ENCODE assay signal across 1 cellular context in the genomic region with DNA sequence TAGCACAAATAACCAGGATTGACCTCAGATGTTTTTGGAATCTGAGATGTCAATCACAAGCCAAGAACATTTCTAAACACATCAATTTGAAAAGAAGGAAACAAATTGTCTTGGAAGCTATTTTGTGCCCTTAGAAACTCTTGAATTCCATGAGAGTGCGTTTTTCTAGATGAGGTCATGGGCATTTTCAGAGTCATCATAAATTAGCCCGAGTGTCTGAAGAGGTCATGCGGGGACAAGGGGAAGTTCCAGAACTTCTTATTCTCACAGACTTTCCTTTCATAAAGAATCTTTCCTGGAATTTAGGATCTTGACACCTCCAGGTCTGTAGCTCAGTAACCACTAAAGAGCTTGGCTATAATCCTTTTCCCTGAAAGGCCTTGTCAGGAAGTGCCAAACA.
TF ChIP-seq lines count a peak whose summit lies in the region.

No MANE protein-coding gene starts in this region.

TF ChIP-seq in K562, 482 proteins besides CTCF, POLR2A, EP300 and RAD21 (continued from another document and continues in another):
- TF ChIP-seq, protein P1, sequence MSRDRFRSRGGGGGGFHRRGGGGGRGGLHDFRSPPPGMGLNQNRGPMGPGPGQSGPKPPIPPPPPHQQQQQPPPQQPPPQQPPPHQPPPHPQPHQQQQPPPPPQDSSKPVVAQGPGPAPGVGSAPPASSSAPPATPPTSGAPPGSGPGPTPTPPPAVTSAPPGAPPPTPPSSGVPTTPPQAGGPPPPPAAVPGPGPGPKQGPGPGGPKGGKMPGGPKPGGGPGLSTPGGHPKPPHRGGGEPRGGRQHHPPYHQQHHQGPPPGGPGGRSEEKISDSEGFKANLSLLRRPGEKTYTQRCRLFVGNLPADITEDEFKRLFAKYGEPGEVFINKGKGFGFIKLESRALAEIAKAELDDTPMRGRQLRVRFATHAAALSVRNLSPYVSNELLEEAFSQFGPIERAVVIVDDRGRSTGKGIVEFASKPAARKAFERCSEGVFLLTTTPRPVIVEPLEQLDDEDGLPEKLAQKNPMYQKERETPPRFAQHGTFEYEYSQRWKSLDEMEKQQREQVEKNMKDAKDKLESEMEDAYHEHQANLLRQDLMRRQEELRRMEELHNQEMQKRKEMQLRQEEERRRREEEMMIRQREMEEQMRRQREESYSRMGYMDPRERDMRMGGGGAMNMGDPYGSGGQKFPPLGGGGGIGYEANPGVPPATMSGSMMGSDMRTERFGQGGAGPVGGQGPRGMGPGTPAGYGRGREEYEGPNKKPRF (IDR thresholded peaks at IDR 0.05; ENCODE audit: low read depth, low read length), result no peak
- TF ChIP-seq ZBED1 (IDR thresholded peaks at IDR 0.05) (no peak), SMARCA4 (IDR thresholded peaks at IDR 0.05) (peak; percentile 71; the same call in 1 of the 2 replicates), ZBTB7A (IDR thresholded peaks at IDR 0.05; ENCODE audit: borderline replicate concordance, control insufficient read depth, low read depth, low read length) (no peak), ASH1L (IDR thresholded peaks at IDR 0.05; ENCODE audit: borderline replicate concordance, low read depth, partially characterized antibody) (no peak), BRCA1 (IDR thresholded peaks at IDR 0.05) (no peak), BRCA1 (CRISPR knock-in tag; IDR thresholded peaks at IDR 0.05) (no peak), CXXC5 (CRISPR knock-in tag; IDR thresholded peaks at IDR 0.05) (peak; percentile 52), XRCC4 (IDR thresholded peaks at IDR 0.05; ENCODE audit: extremely low read depth, insufficient read depth, insufficient read length) (no peak), TEAD2 (tag; IDR thresholded peaks at IDR 0.05) (peak; percentile 48; the same call in 1 of the 2 replicates), MAFF (IDR thresholded peaks at IDR 0.05; ENCODE audit: low read length) (peak; percentile 64; the same call in 1 of the 2 replicates), ZNF184 (CRISPR knock-in tag; IDR thresholded peaks at IDR 0.05) (no peak), YBX1 (IDR thresholded peaks at IDR 0.05) (no peak), SMARCC2 (IDR thresholded peaks at IDR 0.05; ENCODE audit: low read depth) (peak; percentile 40; the same call in 1 of the 2 replicates), DPF2 (IDR thresholded peaks at IDR 0.05) (peak; percentile 72; the same call in 1 of the 2 replicates), ZNF551 (CRISPR knock-in tag; IDR thresholded peaks at IDR 0.05) (no peak), ZNF586 (CRISPR knock-in tag; conservative IDR thresholded peaks at IDR 0.05) (no peak), NFXL1 (CRISPR knock-in tag; IDR thresholded peaks at IDR 0.05) (no peak), MAFG (tag; conservative IDR thresholded peaks at IDR 0.05) (peak; percentile 93), RCOR1 (IDR thresholded peaks at IDR 0.05; ENCODE audit: borderline replicate concordance in 1 of 2, low read depth in 2 of 2, low read length in 2 of 2) (peak in 1 of 2 experiments; percentile 42; a peak in 1 of 4 replicates), TAF1 (IDR thresholded peaks at IDR 0.05; ENCODE audit: control insufficient read depth, extremely low read depth, insufficient read depth, low read length, severe bottlenecking) (no peak), ZNF24 (IDR thresholded peaks at IDR 0.05) (no peak), ZNF175 (CRISPR knock-in tag; IDR thresholded peaks at IDR 0.05; ENCODE audit: low read depth) (no peak), PRMT5 (CRISPR knock-in tag; IDR thresholded peaks at IDR 0.05) (no peak), GABPA (tag; conservative IDR thresholded peaks at IDR 0.05; ENCODE audit: low read depth) (no peak), JUN (IDR thresholded peaks at IDR 0.05; ENCODE audit: borderline replicate concordance, low read depth, low read length) (peak; percentile 82), JUN (CRISPR knock-in tag; IDR thresholded peaks at IDR 0.05; ENCODE audit: borderline replicate concordance) (no peak), ZNF316 (IDR thresholded peaks at IDR 0.05) (peak; percentile 93), MEIS2 (IDR thresholded peaks at IDR 0.05; ENCODE audit: partially characterized antibody) (peak; percentile 98), MTA1 (IDR thresholded peaks at IDR 0.05; ENCODE audit: borderline replicate concordance) (no peak), HOXB6 (CRISPR knock-in tag; IDR thresholded peaks at IDR 0.05; ENCODE audit: borderline replicate concordance) (no peak), BRF1 (IDR thresholded peaks at IDR 0.05; ENCODE audit: borderline replicate concordance, extremely low read depth, insufficient read length) (no peak), ZNF707 (CRISPR knock-in tag; conservative IDR thresholded peaks at IDR 0.05) (no peak), TAL1 (IDR thresholded peaks at IDR 0.05) (no peak), HNRNPL (IDR thresholded peaks at IDR 0.05; ENCODE audit: low read depth, low read length) (no peak), KLF1 (tag; IDR thresholded peaks at IDR 0.05) (no peak), POLR3G (IDR thresholded peaks at IDR 0.05; ENCODE audit: extremely low read depth, insufficient read length, insufficient replicate concordance) (no peak), NONO (IDR thresholded peaks at IDR 0.05; ENCODE audit: low read depth in 2 of 2, low read length in 1 of 2) (no peak), SUPT5H (IDR thresholded peaks at IDR 0.05) (no peak)
- TF ChIP-seq, protein P2, sequence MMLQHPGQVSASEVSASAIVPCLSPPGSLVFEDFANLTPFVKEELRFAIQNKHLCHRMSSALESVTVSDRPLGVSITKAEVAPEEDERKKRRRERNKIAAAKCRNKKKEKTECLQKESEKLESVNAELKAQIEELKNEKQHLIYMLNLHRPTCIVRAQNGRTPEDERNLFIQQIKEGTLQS (IDR thresholded peaks at IDR 0.05), result peak; percentile 89
- TF ChIP-seq, protein P2 (CRISPR knock-in tag; conservative IDR thresholded peaks at IDR 0.05), result no peak
- TF ChIP-seq, protein P3, sequence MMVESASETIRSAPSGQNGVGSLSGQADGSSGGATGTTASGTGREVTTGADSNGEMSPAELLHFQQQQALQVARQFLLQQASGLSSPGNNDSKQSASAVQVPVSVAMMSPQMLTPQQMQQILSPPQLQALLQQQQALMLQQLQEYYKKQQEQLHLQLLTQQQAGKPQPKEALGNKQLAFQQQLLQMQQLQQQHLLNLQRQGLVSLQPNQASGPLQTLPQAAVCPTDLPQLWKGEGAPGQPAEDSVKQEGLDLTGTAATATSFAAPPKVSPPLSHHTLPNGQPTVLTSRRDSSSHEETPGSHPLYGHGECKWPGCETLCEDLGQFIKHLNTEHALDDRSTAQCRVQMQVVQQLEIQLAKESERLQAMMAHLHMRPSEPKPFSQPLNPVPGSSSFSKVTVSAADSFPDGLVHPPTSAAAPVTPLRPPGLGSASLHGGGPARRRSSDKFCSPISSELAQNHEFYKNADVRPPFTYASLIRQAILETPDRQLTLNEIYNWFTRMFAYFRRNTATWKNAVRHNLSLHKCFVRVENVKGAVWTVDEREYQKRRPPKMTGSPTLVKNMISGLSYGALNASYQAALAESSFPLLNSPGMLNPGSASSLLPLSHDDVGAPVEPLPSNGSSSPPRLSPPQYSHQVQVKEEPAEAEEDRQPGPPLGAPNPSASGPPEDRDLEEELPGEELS (CRISPR knock-in tag; IDR thresholded peaks at IDR 0.05; ENCODE audit: borderline replicate concordance), result no peak
- TF ChIP-seq, protein P4, sequence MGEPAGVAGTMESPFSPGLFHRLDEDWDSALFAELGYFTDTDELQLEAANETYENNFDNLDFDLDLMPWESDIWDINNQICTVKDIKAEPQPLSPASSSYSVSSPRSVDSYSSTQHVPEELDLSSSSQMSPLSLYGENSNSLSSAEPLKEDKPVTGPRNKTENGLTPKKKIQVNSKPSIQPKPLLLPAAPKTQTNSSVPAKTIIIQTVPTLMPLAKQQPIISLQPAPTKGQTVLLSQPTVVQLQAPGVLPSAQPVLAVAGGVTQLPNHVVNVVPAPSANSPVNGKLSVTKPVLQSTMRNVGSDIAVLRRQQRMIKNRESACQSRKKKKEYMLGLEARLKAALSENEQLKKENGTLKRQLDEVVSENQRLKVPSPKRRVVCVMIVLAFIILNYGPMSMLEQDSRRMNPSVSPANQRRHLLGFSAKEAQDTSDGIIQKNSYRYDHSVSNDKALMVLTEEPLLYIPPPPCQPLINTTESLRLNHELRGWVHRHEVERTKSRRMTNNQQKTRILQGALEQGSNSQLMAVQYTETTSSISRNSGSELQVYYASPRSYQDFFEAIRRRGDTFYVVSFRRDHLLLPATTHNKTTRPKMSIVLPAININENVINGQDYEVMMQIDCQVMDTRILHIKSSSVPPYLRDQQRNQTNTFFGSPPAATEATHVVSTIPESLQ (CRISPR knock-in tag; IDR thresholded peaks at IDR 0.05), result no peak
- TF ChIP-seq, protein P5, sequence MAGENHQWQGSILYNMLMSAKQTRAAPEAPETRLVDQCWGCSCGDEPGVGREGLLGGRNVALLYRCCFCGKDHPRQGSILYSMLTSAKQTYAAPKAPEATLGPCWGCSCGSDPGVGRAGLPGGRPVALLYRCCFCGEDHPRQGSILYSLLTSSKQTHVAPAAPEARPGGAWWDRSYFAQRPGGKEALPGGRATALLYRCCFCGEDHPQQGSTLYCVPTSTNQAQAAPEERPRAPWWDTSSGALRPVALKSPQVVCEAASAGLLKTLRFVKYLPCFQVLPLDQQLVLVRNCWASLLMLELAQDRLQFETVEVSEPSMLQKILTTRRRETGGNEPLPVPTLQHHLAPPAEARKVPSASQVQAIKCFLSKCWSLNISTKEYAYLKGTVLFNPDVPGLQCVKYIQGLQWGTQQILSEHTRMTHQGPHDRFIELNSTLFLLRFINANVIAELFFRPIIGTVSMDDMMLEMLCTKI (IDR thresholded peaks at IDR 0.05; ENCODE audit: partially characterized antibody), result no peak
- TF ChIP-seq, protein P6, sequence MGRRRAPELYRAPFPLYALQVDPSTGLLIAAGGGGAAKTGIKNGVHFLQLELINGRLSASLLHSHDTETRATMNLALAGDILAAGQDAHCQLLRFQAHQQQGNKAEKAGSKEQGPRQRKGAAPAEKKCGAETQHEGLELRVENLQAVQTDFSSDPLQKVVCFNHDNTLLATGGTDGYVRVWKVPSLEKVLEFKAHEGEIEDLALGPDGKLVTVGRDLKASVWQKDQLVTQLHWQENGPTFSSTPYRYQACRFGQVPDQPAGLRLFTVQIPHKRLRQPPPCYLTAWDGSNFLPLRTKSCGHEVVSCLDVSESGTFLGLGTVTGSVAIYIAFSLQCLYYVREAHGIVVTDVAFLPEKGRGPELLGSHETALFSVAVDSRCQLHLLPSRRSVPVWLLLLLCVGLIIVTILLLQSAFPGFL (CRISPR knock-in tag; IDR thresholded peaks at IDR 0.05), result no peak
- TF ChIP-seq, protein P7, sequence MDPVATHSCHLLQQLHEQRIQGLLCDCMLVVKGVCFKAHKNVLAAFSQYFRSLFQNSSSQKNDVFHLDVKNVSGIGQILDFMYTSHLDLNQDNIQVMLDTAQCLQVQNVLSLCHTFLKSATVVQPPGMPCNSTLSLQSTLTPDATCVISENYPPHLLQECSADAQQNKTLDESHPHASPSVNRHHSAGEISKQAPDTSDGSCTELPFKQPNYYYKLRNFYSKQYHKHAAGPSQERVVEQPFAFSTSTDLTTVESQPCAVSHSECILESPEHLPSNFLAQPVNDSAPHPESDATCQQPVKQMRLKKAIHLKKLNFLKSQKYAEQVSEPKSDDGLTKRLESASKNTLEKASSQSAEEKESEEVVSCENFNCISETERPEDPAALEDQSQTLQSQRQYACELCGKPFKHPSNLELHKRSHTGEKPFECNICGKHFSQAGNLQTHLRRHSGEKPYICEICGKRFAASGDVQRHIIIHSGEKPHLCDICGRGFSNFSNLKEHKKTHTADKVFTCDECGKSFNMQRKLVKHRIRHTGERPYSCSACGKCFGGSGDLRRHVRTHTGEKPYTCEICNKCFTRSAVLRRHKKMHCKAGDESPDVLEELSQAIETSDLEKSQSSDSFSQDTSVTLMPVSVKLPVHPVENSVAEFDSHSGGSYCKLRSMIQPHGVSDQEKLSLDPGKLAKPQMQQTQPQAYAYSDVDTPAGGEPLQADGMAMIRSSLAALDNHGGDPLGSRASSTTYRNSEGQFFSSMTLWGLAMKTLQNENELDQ (CRISPR knock-in tag; IDR thresholded peaks at IDR 0.05; ENCODE audit: borderline replicate concordance), result no peak
- TF ChIP-seq, protein P8, sequence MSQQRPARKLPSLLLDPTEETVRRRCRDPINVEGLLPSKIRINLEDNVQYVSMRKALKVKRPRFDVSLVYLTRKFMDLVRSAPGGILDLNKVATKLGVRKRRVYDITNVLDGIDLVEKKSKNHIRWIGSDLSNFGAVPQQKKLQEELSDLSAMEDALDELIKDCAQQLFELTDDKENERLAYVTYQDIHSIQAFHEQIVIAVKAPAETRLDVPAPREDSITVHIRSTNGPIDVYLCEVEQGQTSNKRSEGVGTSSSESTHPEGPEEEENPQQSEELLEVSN (IDR thresholded peaks at IDR 0.05; ENCODE audit: borderline replicate concordance in 1 of 2, extremely low read depth in 1 of 2, insufficient read depth in 1 of 2, insufficient read length in 1 of 2, low read depth in 1 of 2, low read length in 1 of 2, poor library complexity in 1 of 2, severe bottlenecking in 1 of 2), result no peak
- TF ChIP-seq, protein P9, sequence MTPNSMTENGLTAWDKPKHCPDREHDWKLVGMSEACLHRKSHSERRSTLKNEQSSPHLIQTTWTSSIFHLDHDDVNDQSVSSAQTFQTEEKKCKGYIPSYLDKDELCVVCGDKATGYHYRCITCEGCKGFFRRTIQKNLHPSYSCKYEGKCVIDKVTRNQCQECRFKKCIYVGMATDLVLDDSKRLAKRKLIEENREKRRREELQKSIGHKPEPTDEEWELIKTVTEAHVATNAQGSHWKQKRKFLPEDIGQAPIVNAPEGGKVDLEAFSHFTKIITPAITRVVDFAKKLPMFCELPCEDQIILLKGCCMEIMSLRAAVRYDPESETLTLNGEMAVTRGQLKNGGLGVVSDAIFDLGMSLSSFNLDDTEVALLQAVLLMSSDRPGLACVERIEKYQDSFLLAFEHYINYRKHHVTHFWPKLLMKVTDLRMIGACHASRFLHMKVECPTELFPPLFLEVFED (CRISPR knock-in tag; conservative IDR thresholded peaks at IDR 0.05), result no peak
- TF ChIP-seq, protein P10, sequence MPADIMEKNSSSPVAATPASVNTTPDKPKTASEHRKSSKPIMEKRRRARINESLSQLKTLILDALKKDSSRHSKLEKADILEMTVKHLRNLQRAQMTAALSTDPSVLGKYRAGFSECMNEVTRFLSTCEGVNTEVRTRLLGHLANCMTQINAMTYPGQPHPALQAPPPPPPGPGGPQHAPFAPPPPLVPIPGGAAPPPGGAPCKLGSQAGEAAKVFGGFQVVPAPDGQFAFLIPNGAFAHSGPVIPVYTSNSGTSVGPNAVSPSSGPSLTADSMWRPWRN (IDR thresholded peaks at IDR 0.05; ENCODE audit: low read depth), result no peak
- TF ChIP-seq, protein P11, sequence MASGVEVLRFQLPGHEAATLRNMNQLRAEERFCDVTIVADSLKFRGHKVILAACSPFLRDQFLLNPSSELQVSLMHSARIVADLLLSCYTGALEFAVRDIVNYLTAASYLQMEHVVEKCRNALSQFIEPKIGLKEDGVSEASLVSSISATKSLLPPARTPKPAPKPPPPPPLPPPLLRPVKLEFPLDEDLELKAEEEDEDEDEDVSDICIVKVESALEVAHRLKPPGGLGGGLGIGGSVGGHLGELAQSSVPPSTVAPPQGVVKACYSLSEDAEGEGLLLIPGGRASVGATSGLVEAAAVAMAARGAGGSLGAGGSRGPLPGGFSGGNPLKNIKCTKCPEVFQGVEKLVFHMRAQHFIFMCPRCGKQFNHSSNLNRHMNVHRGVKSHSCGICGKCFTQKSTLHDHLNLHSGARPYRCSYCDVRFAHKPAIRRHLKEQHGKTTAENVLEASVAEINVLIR (CRISPR knock-in tag; IDR thresholded peaks at IDR 0.05), result no peak
